ENCODE assay signal across 8 cellular contexts in the genomic region with DNA sequence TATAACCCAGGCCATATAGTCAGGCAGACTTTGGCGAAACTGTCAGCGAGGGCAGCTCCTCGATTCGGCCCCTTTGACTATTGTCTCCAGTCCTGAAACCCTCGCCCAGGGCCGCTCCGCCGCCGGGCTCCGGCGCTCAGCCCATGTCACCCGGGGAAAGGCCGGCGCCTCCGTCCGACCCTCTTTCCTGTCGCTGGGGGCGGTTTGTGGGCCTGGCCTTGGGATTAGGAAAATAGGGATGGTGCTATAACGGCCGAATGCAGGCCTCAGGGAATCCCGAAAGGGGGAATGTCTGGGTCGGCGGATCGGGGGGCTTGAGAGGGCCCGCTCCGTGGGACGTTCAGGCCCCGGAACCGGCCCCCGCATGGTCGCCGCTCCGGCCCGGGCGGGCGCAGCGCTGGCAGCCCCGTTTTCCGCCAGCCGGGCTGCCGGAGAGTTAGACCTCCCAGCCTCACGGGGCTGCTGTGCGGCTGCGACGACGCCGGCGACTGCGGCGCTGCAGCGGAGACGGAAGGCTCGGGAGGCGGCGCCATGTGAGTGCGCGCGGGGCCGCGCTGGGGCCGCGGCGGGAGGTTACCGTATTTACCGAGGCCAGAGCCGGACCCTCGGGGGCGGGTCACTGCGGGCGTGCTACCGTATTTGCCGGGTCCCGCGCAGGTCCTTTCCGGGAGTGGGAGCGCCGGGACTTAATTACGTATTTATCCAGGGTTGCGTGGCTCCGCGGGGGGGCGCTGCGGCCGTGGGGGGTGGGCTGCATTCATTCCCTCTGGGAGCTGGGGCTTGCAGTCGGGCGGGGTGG. TPM values are rescaled to one million over a fixed set of nuclear protein-coding genes. Genes with fewer than 3 reads are reported as not detected.
DNase-seq lines count a peak whose midpoint lies in the region; ATAC-seq and TF ChIP-seq lines count a peak whose summit lies in the region.

No MANE protein-coding gene starts in this region.

- H4K5ac ChIP-seq in mesendoderm (ENCODE audit: low read length): no peak overlapping the region

- H3K27me3 ChIP-seq in effector memory CD4-positive, alpha-beta T cell (replicated peaks; ENCODE audit: control insufficient read depth, insufficient read depth, low read length, poor library complexity, severe bottlenecking): no peaks in the 10 kb centered on the region
- H3K27me3 ChIP-seq in mesendoderm (ENCODE audit: insufficient read depth, low read length, poor library complexity): no peaks in the 10 kb centered on the region

- H3K18ac ChIP-seq in mesendoderm (ENCODE audit: low read length): peak overlapping the region; percentile 75

- peak overlapping the region; percentile 87 for H3K9ac ChIP-seq in mesendoderm (ENCODE audit: low read length)

- H3K4me3 ChIP-seq in effector memory CD4-positive, alpha-beta T cell (ENCODE audit: insufficient read depth, low read depth, low read length, poor library complexity, severe bottlenecking): peak overlapping the region; percentile 84
- H3K4me3 ChIP-seq in mesendoderm (ENCODE audit: low read length): peak overlapping the region; percentile 64

- peak overlapping the region; percentile 90 for H3K56ac ChIP-seq in mesendoderm (ENCODE audit: low read length)

- H2BK15ac ChIP-seq in mesendoderm (replicated peaks; ENCODE audit: low read depth): no peak overlapping the region

- no peaks in the 10 kb centered on the region for H3K9me3 ChIP-seq in effector memory CD4-positive, alpha-beta T cell (ENCODE audit: control insufficient read depth, low read length)

- H3K36me3 ChIP-seq in effector memory CD4-positive, alpha-beta T cell (ENCODE audit: control insufficient read depth, insufficient read depth, low read length): peaks cover 10% of the 10 kb centered on the region
- no peaks in the 10 kb centered on the region for H3K36me3 ChIP-seq in mesendoderm (ENCODE audit: control insufficient read depth, insufficient read depth, low read length)

- peak overlapping the region; percentile 89 for H3K27ac ChIP-seq in effector memory CD4-positive, alpha-beta T cell (ENCODE audit: insufficient read depth, low read length, poor library complexity, severe bottlenecking)
- peak overlapping the region; percentile 74 for H3K27ac ChIP-seq in mesendoderm (ENCODE audit: low read depth, low read length)

- H2BK5ac ChIP-seq in mesendoderm (ENCODE audit: low read length): no peak overlapping the region

- peak overlapping the region; percentile 71 for H3K4me2 ChIP-seq in mesendoderm (ENCODE audit: low read length)

- H4K8ac ChIP-seq in mesendoderm (ENCODE audit: low read depth, low read length): no peak overlapping the region

- H3K79me2 ChIP-seq in mesendoderm (ENCODE audit: control insufficient read depth, insufficient read depth, low read length): no peaks in the 10 kb centered on the region

- peaks cover 22% of the 10 kb centered on the region for H3K4me1 ChIP-seq in effector memory CD4-positive, alpha-beta T cell (ENCODE audit: control insufficient read depth, insufficient read depth, low read length, poor library complexity, severe bottlenecking)
- H3K4me1 ChIP-seq in mesendoderm (ENCODE audit: control insufficient read depth, low read depth, low read length): peaks cover 18% of the 10 kb centered on the region

- H3K23ac ChIP-seq in mesendoderm (ENCODE audit: low read length): no peak overlapping the region

- WGBS in mesendoderm (ENCODE audit: extremely low coverage, insufficient coverage, low lambda C conversion rate): no CpG with 5 or more reads among the region's 86 CpGs

- DNase-seq in C1 segment of cervical spinal cord (lab: John Stamatoyannopoulos, UW) (peak in 13 of 14 donors; percentile 61 to 90 (median 82)), NCI-H774 (lab: John Stamatoyannopoulos, UW) (peak; percentile 76), mesendoderm (peak; percentile 91)
- DNase-seq in activated CD8-positive, alpha-beta memory T cell treated with anti-CD3 and anti-CD28 coated beads for 4 hours (ENCODE audit: low read depth in 2 of 2): peak; percentile 26 to 41
- DNase-seq in effector memory CD4-positive, alpha-beta T cell: peak; percentile 64 to 65 (median 65)
- DNase-seq in stimulated activated CD8-positive, alpha-beta memory T cell treated with anti-CD3 and anti-CD28 coated beads, Interleukin-12 subunit alpha, Interleukin-12 subunit beta, amount 100 ng/mL, for 1 hour (ENCODE audit: low read depth): peak; percentile 50

- TF ChIP-seq POLR2A in GM19193 (IDR thresholded peaks at IDR 0.05; ENCODE audit: extremely low read depth, insufficient read depth, insufficient read length): peak; percentile 87

- no peak overlapping the region for H2BK120ac ChIP-seq in mesendoderm (ENCODE audit: low read depth, low read length)

- H2AK5ac ChIP-seq in mesendoderm (ENCODE audit: low read length): no peak overlapping the region

- ATAC-seq in HG03354 (IDR thresholded peaks at IDR 0.05; ENCODE audit: poor library complexity, severe bottlenecking, unreplicated experiment): peak; percentile 57

- H3K4ac ChIP-seq in mesendoderm (ENCODE audit: low read depth, low read length): peak overlapping the region; percentile 89

- no peaks in the 10 kb centered on the region for H3K79me1 ChIP-seq in mesendoderm (ENCODE audit: low read length)

RNA-seq across cellular contexts. Expression of gene ZNF775, which starts 25.9 kb away (rescaled TPM):
- polyA plus RNA-seq in mesendoderm (2013, experiment 1 of 2): 4.2 TPM
- polyA plus RNA-seq in mesendoderm (2013, experiment 2 of 2): 4.2 TPM

RNA-seq across cellular contexts. Expression of gene REPIN1, which starts 36.4 kb away (rescaled TPM):
- polyA plus RNA-seq in mesendoderm (2013, experiment 1 of 2): 47.8 TPM
- 51.6 TPM for polyA plus RNA-seq in mesendoderm (2013, experiment 2 of 2)

RNA-seq across cellular contexts. Expression of gene GIMAP8, which starts 45.4 kb away (rescaled TPM):
- 0.01 TPM for polyA plus RNA-seq in mesendoderm (2013, experiment 1 of 2)
- not detected for polyA plus RNA-seq in mesendoderm (2013, experiment 2 of 2)

Comparison
In these comparisons a context has a peak if more than half of its experiments do, and no peak if none do; other contexts are left out.
1. Peak in every context shown above with its lines: DNase-seq, ATAC-seq, H3K4me3 ChIP-seq and H3K27ac ChIP-seq.
2. DNase-seq: peak in every context shown above with its lines; median percentile 91 in mesendoderm; 82 in C1 segment of cervical spinal cord; 76 in NCI-H774; 65 in effector memory CD4-positive, alpha-beta T cell; 50 in stimulated activated CD8-positive, alpha-beta memory T cell treated with anti-CD3 and anti-CD28 coated beads, Interleukin-12 subunit alpha, Interleukin-12 subunit beta, amount 100 ng/mL, for 1 hour; 34 in activated CD8-positive, alpha-beta memory T cell treated with anti-CD3 and anti-CD28 coated beads for 4 hours.